1 cellular context compared by ENCODE assay signal in the genomic region with DNA sequence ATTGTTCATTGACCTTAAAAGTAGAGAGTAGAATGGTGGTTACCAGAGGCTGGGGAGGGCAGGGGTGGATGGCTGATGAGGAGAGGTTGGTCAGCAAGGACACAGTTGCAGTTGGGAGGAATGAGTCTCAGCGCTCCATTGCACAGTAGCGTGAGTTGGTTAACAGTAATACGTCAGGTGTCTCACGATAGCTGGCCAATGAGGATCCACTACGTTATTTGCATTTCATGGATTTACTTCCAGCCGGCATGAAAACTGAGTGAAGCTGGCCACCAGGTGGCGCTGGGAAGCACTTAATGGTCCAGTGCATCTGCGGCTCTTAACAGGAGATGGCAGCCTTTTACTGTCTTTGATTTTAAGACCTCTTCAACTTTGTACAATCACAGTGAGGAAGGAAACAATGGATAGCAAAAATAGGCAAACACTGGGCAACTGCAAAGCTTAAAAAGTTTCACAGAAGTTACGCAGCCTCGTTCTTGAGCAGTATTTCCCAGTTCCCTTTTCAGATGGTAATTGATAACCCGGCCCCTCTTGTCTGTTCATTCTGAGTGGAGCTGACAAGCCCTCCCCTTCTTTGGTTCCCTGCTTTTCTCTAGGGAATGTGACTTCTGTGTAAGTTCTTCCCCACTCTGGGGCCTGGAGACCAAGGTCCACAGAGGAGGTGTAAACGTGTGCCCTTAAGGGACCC.
TF ChIP-seq lines count a peak whose summit lies in the region.

No MANE protein-coding gene starts in this region.

TF ChIP-seq in HCT116, 20 proteins besides CTCF, POLR2A, EP300 and RAD21 (continued from another document):
- TF ChIP-seq, protein P1, sequence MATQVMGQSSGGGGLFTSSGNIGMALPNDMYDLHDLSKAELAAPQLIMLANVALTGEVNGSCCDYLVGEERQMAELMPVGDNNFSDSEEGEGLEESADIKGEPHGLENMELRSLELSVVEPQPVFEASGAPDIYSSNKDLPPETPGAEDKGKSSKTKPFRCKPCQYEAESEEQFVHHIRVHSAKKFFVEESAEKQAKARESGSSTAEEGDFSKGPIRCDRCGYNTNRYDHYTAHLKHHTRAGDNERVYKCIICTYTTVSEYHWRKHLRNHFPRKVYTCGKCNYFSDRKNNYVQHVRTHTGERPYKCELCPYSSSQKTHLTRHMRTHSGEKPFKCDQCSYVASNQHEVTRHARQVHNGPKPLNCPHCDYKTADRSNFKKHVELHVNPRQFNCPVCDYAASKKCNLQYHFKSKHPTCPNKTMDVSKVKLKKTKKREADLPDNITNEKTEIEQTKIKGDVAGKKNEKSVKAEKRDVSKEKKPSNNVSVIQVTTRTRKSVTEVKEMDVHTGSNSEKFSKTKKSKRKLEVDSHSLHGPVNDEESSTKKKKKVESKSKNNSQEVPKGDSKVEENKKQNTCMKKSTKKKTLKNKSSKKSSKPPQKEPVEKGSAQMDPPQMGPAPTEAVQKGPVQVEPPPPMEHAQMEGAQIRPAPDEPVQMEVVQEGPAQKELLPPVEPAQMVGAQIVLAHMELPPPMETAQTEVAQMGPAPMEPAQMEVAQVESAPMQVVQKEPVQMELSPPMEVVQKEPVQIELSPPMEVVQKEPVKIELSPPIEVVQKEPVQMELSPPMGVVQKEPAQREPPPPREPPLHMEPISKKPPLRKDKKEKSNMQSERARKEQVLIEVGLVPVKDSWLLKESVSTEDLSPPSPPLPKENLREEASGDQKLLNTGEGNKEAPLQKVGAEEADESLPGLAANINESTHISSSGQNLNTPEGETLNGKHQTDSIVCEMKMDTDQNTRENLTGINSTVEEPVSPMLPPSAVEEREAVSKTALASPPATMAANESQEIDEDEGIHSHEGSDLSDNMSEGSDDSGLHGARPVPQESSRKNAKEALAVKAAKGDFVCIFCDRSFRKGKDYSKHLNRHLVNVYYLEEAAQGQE (IDR thresholded peaks at IDR 0.05; ENCODE audit: low read depth): no peak
- no peak for TF ChIP-seq SRF (IDR thresholded peaks at IDR 0.05; ENCODE audit: low read depth)
- TF ChIP-seq SP1 (IDR thresholded peaks at IDR 0.05; ENCODE audit: low read depth): no peak
